ENCODE assay signal across 8 cellular contexts in genomic region chr10:102775973-102776669, GRCh38. TPM values are rescaled to one million over a fixed set of nuclear protein-coding genes. Genes with fewer than 3 reads are reported as not detected.
A peak's percentile ranks its signal among the peaks of the same experiment; 100 is the strongest.
DNase-seq lines count a peak whose midpoint lies in the region; ATAC-seq lines count a peak whose summit lies in the region.

No MANE protein-coding gene starts in this region.

- no peak for DNase-seq in activated naive CD4-positive, alpha-beta T cell treated with anti-CD3 and anti-CD28 coated beads, Interleukin-2, amount 50 U/mL, for 72 hours (ENCODE audit: low spot score in 2 of 2)
- DNase-seq in Right ventricle myocardium superior (peak; percentile 88), occipital lobe (lab: John Stamatoyannopoulos, UW) (peak; percentile 52), NCI-H82 (lab: John Stamatoyannopoulos, UW) (no peak), cerebellar cortex (ENCODE audit: low spot score) (no peak), HuH-7 (ENCODE audit: low spot score) (no peak)

- peak overlapping the region; percentile 28 to 67 for H3K27ac Mint-ChIP-seq in activated naive CD4-positive, alpha-beta T cell treated with anti-CD3 and anti-CD28 coated beads, Interleukin-2, amount 50 U/mL, for 72 hours

- intact Hi-C loops in Right ventricle myocardium superior (cut with DNase I): no loop called here

- no peaks in the 10 kb centered on the region for H3K9me3 Mint-ChIP-seq in activated naive CD4-positive, alpha-beta T cell treated with anti-CD3 and anti-CD28 coated beads, Interleukin-2, amount 50 U/mL, for 72 hours

- peak overlapping the region; percentile 45 for H3K4me3 ChIP-seq in HUES64 (ENCODE audit: low read length)

- no peaks in the 10 kb centered on the region for H3K9me3 ChIP-seq in HUES64 (ENCODE audit: insufficient read depth, low read depth, low read length)

- no peaks in the 10 kb centered on the region for H3K36me3 ChIP-seq in HUES64 (ENCODE audit: insufficient read depth, low read length)

- peaks cover 47% of the 10 kb centered on the region for H3K4me1 ChIP-seq in HUES64 (ENCODE audit: insufficient read depth, low read length)

- peaks cover 0 to 8% of the 10 kb centered on the region in 2 donors for H3K36me3 Mint-ChIP-seq in activated naive CD4-positive, alpha-beta T cell treated with anti-CD3 and anti-CD28 coated beads, Interleukin-2, amount 50 U/mL, for 72 hours

- H3K27me3 ChIP-seq in HUES64 (ENCODE audit: insufficient read depth, low read length): no peaks in the 10 kb centered on the region

- peak in 1 of 2 donors; percentile 32 for ATAC-seq in activated naive CD4-positive, alpha-beta T cell treated with anti-CD3 and anti-CD28 coated beads, Interleukin-2, amount 50 U/mL, for 72 hours
- ATAC-seq in Right ventricle myocardium superior (ENCODE audit: poor library complexity): peak; percentile 80
- no peak for ATAC-seq in HG02973 (IDR thresholded peaks at IDR 0.05; ENCODE audit: unreplicated experiment)

- WGBS in HUES64: 15% methylated on average over 17 of the region's 17 CpGs

- H3K9ac ChIP-seq in HUES64 (ENCODE audit: low read depth, low read length): peak overlapping the region; percentile 72

- peak overlapping the region; percentile 68 for H3K27ac ChIP-seq in HUES64 (ENCODE audit: low read depth, low read length)

RNA-seq across cellular contexts. Expression of gene WBP1L, which starts 32.4 kb away (rescaled TPM):
- 16.6 TPM for polyA plus RNA-seq in HUES64 (2013, experiment 1 of 2)
- polyA plus RNA-seq in HUES64 (2013, experiment 2 of 2): 18.1 TPM
- total RNA-seq in activated naive CD4-positive, alpha-beta T cell treated with anti-CD3 and anti-CD28 coated beads, Interleukin-2, amount 50 U/mL, for 72 hours: 10 to 100 TPM; 15.7 to 16.7 TPM
- 19.7 TPM for total RNA-seq in Right ventricle myocardium superior
- total RNA-seq in occipital lobe: 31.5 TPM

Comparison
In these comparisons a context has a peak if more than half of its experiments do, and no peak if none do; other contexts are left out.
1. DNase-seq: peak in Right ventricle myocardium superior (single experiment) and occipital lobe (single experiment); none in activated naive CD4-positive, alpha-beta T cell treated with anti-CD3 and anti-CD28 coated beads, Interleukin-2, amount 50 U/mL, for 72 hours (0 of 2), NCI-H82 (single experiment), cerebellar cortex (single experiment) and HuH-7 (single experiment).